ENCODE assay signal across 8 cellular contexts in the genomic region with DNA sequence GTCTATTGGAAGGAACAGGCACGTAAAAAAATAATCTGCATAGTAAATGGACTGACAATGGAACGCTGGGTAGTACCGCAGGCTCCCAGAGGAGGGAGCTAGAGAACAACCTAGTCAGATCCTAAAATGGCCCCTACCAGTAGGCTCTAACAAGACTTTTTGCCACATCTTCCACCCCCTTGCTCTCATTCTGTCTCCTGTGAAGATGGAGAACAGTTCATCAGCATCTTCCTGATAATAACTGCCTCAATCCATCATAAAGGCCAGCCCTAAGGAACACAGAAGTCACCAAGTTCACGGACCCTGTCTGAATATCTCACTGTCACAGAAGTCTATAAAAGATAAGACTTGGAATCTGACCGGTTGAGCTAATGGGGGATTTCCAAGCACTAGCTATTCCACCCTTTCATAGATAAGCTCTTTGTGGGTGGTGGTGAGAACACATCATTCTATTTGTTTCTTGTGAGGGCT.
DNase-seq lines count a peak whose midpoint lies in the region; ATAC-seq and TF ChIP-seq lines count a peak whose summit lies in the region.

No MANE protein-coding gene starts in this region.

- H3K4me3 Mint-ChIP-seq in activated CD4-positive, alpha-beta T cell treated with anti-CD3 and anti-CD28 coated beads, Interleukin-2, amount 10 ng/mL, durations not matched to agents 24 days and 14 days, result no peak overlapping the region

- H3K36me3 Mint-ChIP-seq in activated CD4-positive, alpha-beta T cell treated with anti-CD3 and anti-CD28 coated beads, Interleukin-2, amount 10 ng/mL, durations not matched to agents 24 days and 14 days (ENCODE audit: low read depth), result no peaks in the 10 kb centered on the region

- ATAC-seq in GM18511 (IDR thresholded peaks at IDR 0.05; ENCODE audit: unreplicated experiment) (peak; percentile 66), HG03196 (IDR thresholded peaks at IDR 0.05; ENCODE audit: unreplicated experiment) (peak; percentile 64)

- intact Hi-C loops in activated CD4-positive, alpha-beta T cell treated with anti-CD3 and anti-CD28 coated beads, Interleukin-2, amount 10 ng/mL, durations not matched to agents 24 days and 14 days (cut with micrococcal nuclease), result loop anchor here (1.0 to 2.0 kb wide), 4 partner anchors 131 to 267 kb away; no protein-coding TSS in a partner anchor

- CTCF ChIA-PET in AG04449 (lab: Yijun Ruan, JAX), result interaction anchor here (0.8 to 12.1 kb wide), 17 partner anchors 9 to 287 kb away, joined by 3 to 158 read pairs (median 6); no protein-coding TSS in a partner anchor

- no peaks in the 10 kb centered on the region for H3K9me3 Mint-ChIP-seq in activated CD4-positive, alpha-beta T cell treated with anti-CD3 and anti-CD28 coated beads, Interleukin-2, amount 10 ng/mL, durations not matched to agents 24 days and 14 days

- no peak for DNase-seq in AG04449 (ENCODE audit: low read depth, low spot score)
- peak; percentile 90 for DNase-seq in NCI-H526 treated with DMSO at 0.1 percent for 48 hours (lab: John Stamatoyannopoulos, UW)
- DNase-seq in activated CD4-positive, alpha-beta T cell treated with anti-CD3 and anti-CD28 coated beads, Interleukin-2, amount 10 ng/mL, durations not matched to agents 24 days and 14 days, result peak; percentile 91
- DNase-seq in effector CD8-positive, alpha-beta T cell (lab: John Stamatoyannopoulos, UW), result peak; percentile 46
- peak; percentile 57 for DNase-seq in midbrain (lab: John Stamatoyannopoulos, UW)
- peak; percentile 17 to 34 for DNase-seq in stimulated activated CD8-positive, alpha-beta memory T cell treated with anti-CD3 and anti-CD28 coated beads, Interleukin-4, amount 100 ng/mL, for 1 hour (ENCODE audit: low read depth in 2 of 2, low spot score in 1 of 2)

- POLR2A ChIA-PET in AG04449 (lab: Yijun Ruan, JAX), result no interaction called here

- H3K4me3 ChIP-seq in AG04449 (ENCODE audit: low read depth, low read length), result no peak overlapping the region

- H3K4me1 Mint-ChIP-seq in activated CD4-positive, alpha-beta T cell treated with anti-CD3 and anti-CD28 coated beads, Interleukin-2, amount 10 ng/mL, durations not matched to agents 24 days and 14 days, result peaks cover 11% of the 10 kb centered on the region

- H3K27ac Mint-ChIP-seq in activated CD4-positive, alpha-beta T cell treated with anti-CD3 and anti-CD28 coated beads, Interleukin-2, amount 10 ng/mL, durations not matched to agents 24 days and 14 days, result no peak overlapping the region

- peak; percentile 71 for TF ChIP-seq CTCF in AG04449 (IDR thresholded peaks at IDR 0.05; ENCODE audit: insufficient read depth, low read length, missing control alignments)

- peaks cover 29% of the 10 kb centered on the region for H3K27me3 Mint-ChIP-seq in activated CD4-positive, alpha-beta T cell treated with anti-CD3 and anti-CD28 coated beads, Interleukin-2, amount 10 ng/mL, durations not matched to agents 24 days and 14 days
